1 cellular context compared by ENCODE assay signal in genomic region chr3:25592510-25592968, GRCh38.
TF ChIP-seq lines count a peak whose summit lies in the region.

No MANE protein-coding gene starts in this region.

TF ChIP-seq in IMR-90, 13 proteins besides CTCF, POLR2A, EP300 and RAD21:
- TF ChIP-seq USF2 (IDR thresholded peaks at IDR 0.05; ENCODE audit: low read depth, low read length), result no peak
- TF ChIP-seq NFE2L2 (IDR thresholded peaks at IDR 0.05; ENCODE audit: low read depth, low read length), result peak; percentile 81
- peak; percentile 46 for TF ChIP-seq SMC3 (IDR thresholded peaks at IDR 0.05; ENCODE audit: low read depth, low read length)
- TF ChIP-seq RFX5 (IDR thresholded peaks at IDR 0.05; ENCODE audit: low read depth, low read length), result no peak
